Comparison of ENCODE assay signal across 30 cellular contexts in the genomic region with DNA sequence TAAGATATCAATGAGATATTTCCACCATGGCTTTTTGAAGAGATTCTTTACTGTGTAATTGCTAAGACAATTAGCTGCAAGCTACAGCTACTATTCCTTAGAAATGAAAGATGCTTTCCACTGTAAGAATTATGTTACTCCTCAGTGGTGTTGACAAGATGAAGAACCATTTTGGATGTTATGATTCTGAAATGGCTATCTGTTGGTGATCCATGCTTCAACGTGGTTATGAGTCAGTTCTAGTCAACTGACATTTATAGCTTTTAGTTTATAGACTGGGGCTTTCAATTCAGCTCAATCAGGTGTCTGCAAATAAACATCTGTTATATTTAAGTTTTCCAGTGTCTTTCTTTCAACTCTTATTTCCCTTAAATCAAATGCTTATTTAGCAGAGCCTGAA.
"Had no signal": no experiment of that assay in that cellular context is flagged by ENCODE, and none has a peak within 500 bp of the region (broad histone marks: within the 10 kb centered on the region; RNA-seq: fewer than 3 reads in every experiment).

No MANE protein-coding gene starts in this region.

- H3K9ac ChIP-seq: KMS-11 had no signal

- ATAC-seq: activated CD4-positive, CD25-positive, alpha-beta regulatory T cell treated with anti-CD3 and anti-CD28 coated beads, Interleukin-2, amount 50 U/mL, for 24 hours; activated CD8-positive, alpha-beta T cell treated with anti-CD3 and anti-CD28 coated beads for 36 hours; activated T-cell treated with anti-CD3 and anti-CD28 coated beads, Interleukin-2, amount 50 U/mL, for 72 hours; Panc1; Right ventricle myocardium inferior had no signal

- H3K4me3 Mint-ChIP-seq: activated CD8-positive, alpha-beta T cell treated with anti-CD3 and anti-CD28 coated beads for 36 hours; activated naive CD8-positive, alpha-beta T cell treated with anti-CD3 and anti-CD28 coated beads, Interleukin-2, amount 10 ng/mL, durations not matched to agents 7 days and 5 days; activated T-cell treated with anti-CD3 and anti-CD28 coated beads, Interleukin-2, amount 50 U/mL, for 72 hours; T-helper 1 cell treated with Interleukin-12 subunit alpha and Interleukin-12 subunit beta and Interleukin-4 antibody, amounts not matched to agents 30 μg/mL and 1 μg/mL, for 36 hours had no signal

- H3K4me1 Mint-ChIP-seq: activated naive CD8-positive, alpha-beta T cell treated with anti-CD3 and anti-CD28 coated beads, Interleukin-2, amount 10 ng/mL, durations not matched to agents 7 days and 5 days had no signal

- H3K36me3 ChIP-seq: adrenal gland, breast epithelium, MG63 had no signal

- H3K9me3 ChIP-seq: adrenal gland, breast epithelium, MG63 had no signal

- DNase-seq: activated CD4-positive, alpha-beta T cell treated with anti-CD3 and anti-CD28 coated beads for 4 hours; activated CD8-positive, alpha-beta memory T cell treated with anti-CD3 and anti-CD28 coated beads, Interleukin-2, amount 50 U/mL, for 4 hours; activated CD8-positive, alpha-beta T cell treated with anti-CD3 and anti-CD28 coated beads for 36 hours; activated naive CD4-positive, alpha-beta T cell treated with anti-CD3 and anti-CD28 coated beads, Interleukin-2, amount 50 U/mL, for 16 hours; activated naive CD8-positive, alpha-beta T cell treated with anti-CD3 and anti-CD28 coated beads, Interleukin-2, amount 10 ng/mL, durations not matched to agents 7 days and 5 days; activated T-cell treated with anti-CD3 and anti-CD28 coated beads, Interleukin-2, amount 50 U/mL, for 72 hours; adrenal gland; anterior cingulate cortex; caudate nucleus; MG63; MV-4-11; NCI-H1092 treated with DMSO at 0.1 percent for 48 hours; NCI-H1417 treated with DMSO at 0.1 percent for 48 hours; NCI-H1694; NCI-H2029; NCI-H2107; NCI-H2171 treated with DMSO at 0.1 percent for 48 hours; NCI-H345; NCI-H510A treated with DMSO at 0.1 percent for 48 hours; NCI-H69; NK-92 treated with Interleukin-12 subunit alpha and Interleukin-12 subunit beta, amount 100 ng/mL, for 24 hours; OCI-M1; RPMI8226 had no signal

- H3K4me1 ChIP-seq: adrenal gland, breast epithelium had no signal

- H3K36me3 Mint-ChIP-seq: activated naive CD8-positive, alpha-beta T cell treated with anti-CD3 and anti-CD28 coated beads, Interleukin-2, amount 10 ng/mL, durations not matched to agents 7 days and 5 days had no signal

- H3K4me3 ChIP-seq: adrenal gland, breast epithelium, MG63 had no signal

- H3K27ac Mint-ChIP-seq: activated CD8-positive, alpha-beta T cell treated with anti-CD3 and anti-CD28 coated beads for 36 hours; activated naive CD8-positive, alpha-beta T cell treated with anti-CD3 and anti-CD28 coated beads, Interleukin-2, amount 10 ng/mL, durations not matched to agents 7 days and 5 days; activated T-cell treated with anti-CD3 and anti-CD28 coated beads, Interleukin-2, amount 50 U/mL, for 72 hours; activated T-helper 2 cell treated with anti-CD3 and anti-CD28 coated beads, Interferon-gamma antibody, Interleukin-2, Interleukin-4, amounts not matched to agents 10 μg/mL and 5 μg/mL and 100 μg/mL, durations not matched to agents 14 hours and 24 hours and 36 hours; T-helper 1 cell treated with Interleukin-12 subunit alpha and Interleukin-12 subunit beta and Interleukin-4 antibody, amounts not matched to agents 30 μg/mL and 1 μg/mL, for 36 hours had no signal

- H3K27me3 ChIP-seq: adrenal gland, breast epithelium, MG63 had no signal

- H3K27ac ChIP-seq: adrenal gland, breast epithelium, KMS-11 had no signal

- H3K27me3 Mint-ChIP-seq: activated naive CD8-positive, alpha-beta T cell treated with anti-CD3 and anti-CD28 coated beads, Interleukin-2, amount 10 ng/mL, durations not matched to agents 7 days and 5 days had no signal

- H3K4me2 ChIP-seq: KMS-11 had no signal

- H3K9me3 Mint-ChIP-seq: activated CD8-positive, alpha-beta T cell treated with anti-CD3 and anti-CD28 coated beads for 36 hours; activated naive CD8-positive, alpha-beta T cell treated with anti-CD3 and anti-CD28 coated beads, Interleukin-2, amount 10 ng/mL, durations not matched to agents 7 days and 5 days; activated T-cell treated with anti-CD3 and anti-CD28 coated beads, Interleukin-2, amount 50 U/mL, for 72 hours; activated T-helper 2 cell treated with anti-CD3 and anti-CD28 coated beads, Interferon-gamma antibody, Interleukin-2, Interleukin-4, amounts not matched to agents 10 μg/mL and 5 μg/mL and 100 μg/mL, durations not matched to agents 14 hours and 24 hours and 36 hours; T-helper 1 cell treated with Interleukin-12 subunit alpha and Interleukin-12 subunit beta and Interleukin-4 antibody, amounts not matched to agents 30 μg/mL and 1 μg/mL, for 36 hours had no signal
